ENCODE assay signal across 1 cellular context in the genomic region with DNA sequence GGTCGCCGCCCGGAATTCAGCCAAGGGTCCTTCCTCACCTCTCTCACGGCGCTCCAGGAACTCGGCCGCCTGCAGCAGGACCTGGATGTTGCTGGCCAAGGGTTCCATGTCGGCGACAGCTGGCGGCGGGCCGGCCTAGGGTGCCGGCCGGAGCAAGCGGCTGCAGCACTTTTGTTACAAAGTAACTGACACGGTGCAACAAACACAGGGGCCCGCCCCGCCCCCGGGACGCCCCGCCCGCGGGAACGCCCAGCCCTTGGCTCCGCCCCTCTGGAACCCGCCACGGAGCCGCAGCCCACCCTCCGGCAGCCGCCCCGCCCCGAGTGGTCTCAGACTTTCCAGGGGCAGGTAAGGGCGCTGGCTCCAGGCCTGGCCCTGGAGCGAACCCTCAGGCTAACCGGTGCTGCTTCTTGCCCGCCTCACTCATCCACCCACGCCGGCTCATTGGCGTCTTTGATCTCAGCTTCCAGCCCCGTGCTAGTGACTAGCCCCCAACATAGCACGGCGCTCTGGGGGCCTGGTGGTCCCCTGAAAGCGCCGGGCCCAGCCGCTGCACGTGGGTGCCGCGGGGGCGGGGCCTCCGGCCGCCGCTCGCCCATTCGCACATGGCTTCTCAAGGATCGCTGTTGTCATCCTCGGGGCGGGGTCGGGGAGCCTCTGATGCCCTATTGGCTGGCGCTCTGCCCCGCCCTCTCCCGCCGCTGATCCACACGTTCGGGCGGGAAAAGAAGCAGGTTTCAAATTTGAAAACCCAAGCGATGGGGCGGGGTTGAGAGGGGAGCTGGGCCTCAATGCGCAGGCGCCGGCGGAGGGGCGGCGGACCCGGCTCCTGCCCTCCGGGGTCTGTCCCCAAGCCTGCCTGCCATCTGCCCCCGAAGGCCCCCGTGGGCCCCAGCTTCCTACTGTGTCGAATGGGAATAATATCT.
TF ChIP-seq lines count a peak whose summit lies in the region.

A gene with protein sequence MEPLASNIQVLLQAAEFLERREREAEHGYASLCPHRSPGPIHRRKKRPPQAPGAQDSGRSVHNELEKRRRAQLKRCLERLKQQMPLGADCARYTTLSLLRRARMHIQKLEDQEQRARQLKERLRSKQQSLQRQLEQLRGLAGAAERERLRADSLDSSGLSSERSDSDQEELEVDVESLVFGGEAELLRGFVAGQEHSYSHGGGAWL (minus strand): TSS at position 176 of the 926 bp plus-strand sequence. CDS start 68 bp downstream, at position 108.

TF ChIP-seq in HepG2, 621 proteins besides CTCF, POLR2A, EP300 and RAD21 (continued from another document and continues in another):
- TF ChIP-seq, protein P1, sequence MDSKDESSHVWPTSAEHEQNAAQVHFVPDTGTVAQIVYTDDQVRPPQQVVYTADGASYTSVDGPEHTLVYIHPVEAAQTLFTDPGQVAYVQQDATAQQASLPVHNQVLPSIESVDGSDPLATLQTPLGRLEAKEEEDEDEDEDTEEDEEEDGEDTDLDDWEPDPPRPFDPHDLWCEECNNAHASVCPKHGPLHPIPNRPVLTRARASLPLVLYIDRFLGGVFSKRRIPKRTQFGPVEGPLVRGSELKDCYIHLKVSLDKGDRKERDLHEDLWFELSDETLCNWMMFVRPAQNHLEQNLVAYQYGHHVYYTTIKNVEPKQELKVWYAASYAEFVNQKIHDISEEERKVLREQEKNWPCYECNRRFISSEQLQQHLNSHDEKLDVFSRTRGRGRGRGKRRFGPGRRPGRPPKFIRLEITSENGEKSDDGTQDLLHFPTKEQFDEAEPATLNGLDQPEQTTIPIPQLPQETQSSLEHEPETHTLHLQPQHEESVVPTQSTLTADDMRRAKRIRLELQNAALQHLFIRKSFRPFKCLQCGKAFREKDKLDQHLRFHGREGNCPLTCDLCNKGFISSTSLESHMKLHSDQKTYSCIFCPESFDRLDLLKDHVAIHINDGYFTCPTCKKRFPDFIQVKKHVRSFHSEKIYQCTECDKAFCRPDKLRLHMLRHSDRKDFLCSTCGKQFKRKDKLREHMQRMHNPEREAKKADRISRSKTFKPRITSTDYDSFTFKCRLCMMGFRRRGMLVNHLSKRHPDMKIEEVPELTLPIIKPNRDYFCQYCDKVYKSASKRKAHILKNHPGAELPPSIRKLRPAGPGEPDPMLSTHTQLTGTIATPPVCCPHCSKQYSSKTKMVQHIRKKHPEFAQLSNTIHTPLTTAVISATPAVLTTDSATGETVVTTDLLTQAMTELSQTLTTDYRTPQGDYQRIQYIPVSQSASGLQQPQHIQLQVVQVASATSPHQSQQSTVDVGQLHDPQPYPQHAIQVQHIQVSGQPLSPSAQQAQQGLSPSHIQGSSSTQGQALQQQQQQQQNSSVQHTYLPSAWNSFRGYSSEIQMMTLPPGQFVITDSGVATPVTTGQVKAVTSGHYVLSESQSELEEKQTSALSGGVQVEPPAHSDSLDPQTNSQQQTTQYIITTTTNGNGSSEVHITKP (CRISPR knock-in tag; IDR thresholded peaks at IDR 0.05; ENCODE audit: low read depth) = no peak
- TF ChIP-seq KLF16 (CRISPR knock-in tag; IDR thresholded peaks at IDR 0.05) = peak in 1 of 2 experiments; percentile 71; a peak in 1 of 4 replicates
- no peak for TF ChIP-seq CBX2 (IDR thresholded peaks at IDR 0.05; ENCODE audit: low read depth, low read length)
- no peak for TF ChIP-seq CBX2 (CRISPR knock-in tag; IDR thresholded peaks at IDR 0.05; ENCODE audit: low read depth)
- no peak for TF ChIP-seq NONO (IDR thresholded peaks at IDR 0.05)
- TF ChIP-seq NONO (CRISPR knock-in tag; conservative IDR thresholded peaks at IDR 0.05) = peak; percentile 54
- TF ChIP-seq ZMYM2 (CRISPR knock-in tag; IDR thresholded peaks at IDR 0.05) = 0 out of 2 replicates have a peak, but pooled peaks have one; percentile 17
- TF ChIP-seq SP1 (IDR thresholded peaks at IDR 0.05) = no peak
- peak; percentile 87; the same call in 1 of the 2 replicates for TF ChIP-seq SP1 (CRISPR knock-in tag; IDR thresholded peaks at IDR 0.05)
- no peak for TF ChIP-seq ZNF326 (CRISPR knock-in tag; IDR thresholded peaks at IDR 0.05; ENCODE audit: borderline replicate concordance)
- TF ChIP-seq SP2 (CRISPR knock-in tag; IDR thresholded peaks at IDR 0.05) = peak; percentile 57
- TF ChIP-seq, protein P2, sequence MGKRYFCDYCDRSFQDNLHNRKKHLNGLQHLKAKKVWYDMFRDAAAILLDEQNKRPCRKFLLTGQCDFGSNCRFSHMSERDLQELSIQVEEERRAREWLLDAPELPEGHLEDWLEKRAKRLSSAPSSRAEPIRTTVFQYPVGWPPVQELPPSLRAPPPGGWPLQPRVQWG (CRISPR knock-in tag; IDR thresholded peaks at IDR 0.05; ENCODE audit: borderline replicate concordance, low read depth) = no peak
- TF ChIP-seq AGO2 (optimal IDR thresholded peaks at IDR 0.05; ENCODE audit: low read depth, low read length) = peak; percentile 93
- no peak for TF ChIP-seq MAFF (IDR thresholded peaks at IDR 0.05; ENCODE audit: low read depth, low read length)
- TF ChIP-seq, protein P3, sequence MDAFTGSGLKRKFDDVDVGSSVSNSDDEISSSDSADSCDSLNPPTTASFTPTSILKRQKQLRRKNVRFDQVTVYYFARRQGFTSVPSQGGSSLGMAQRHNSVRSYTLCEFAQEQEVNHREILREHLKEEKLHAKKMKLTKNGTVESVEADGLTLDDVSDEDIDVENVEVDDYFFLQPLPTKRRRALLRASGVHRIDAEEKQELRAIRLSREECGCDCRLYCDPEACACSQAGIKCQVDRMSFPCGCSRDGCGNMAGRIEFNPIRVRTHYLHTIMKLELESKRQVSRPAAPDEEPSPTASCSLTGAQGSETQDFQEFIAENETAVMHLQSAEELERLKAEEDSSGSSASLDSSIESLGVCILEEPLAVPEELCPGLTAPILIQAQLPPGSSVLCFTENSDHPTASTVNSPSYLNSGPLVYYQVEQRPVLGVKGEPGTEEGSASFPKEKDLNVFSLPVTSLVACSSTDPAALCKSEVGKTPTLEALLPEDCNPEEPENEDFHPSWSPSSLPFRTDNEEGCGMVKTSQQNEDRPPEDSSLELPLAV (CRISPR knock-in tag; conservative IDR thresholded peaks at IDR 0.05; ENCODE audit: low read depth) = peak; percentile 69; the same call in 1 of the 2 replicates
- TF ChIP-seq REL (CRISPR knock-in tag; conservative IDR thresholded peaks at IDR 0.05) = 0 out of 2 replicates have a peak, but pooled peaks have one; percentile 60
- TF ChIP-seq, protein P4, sequence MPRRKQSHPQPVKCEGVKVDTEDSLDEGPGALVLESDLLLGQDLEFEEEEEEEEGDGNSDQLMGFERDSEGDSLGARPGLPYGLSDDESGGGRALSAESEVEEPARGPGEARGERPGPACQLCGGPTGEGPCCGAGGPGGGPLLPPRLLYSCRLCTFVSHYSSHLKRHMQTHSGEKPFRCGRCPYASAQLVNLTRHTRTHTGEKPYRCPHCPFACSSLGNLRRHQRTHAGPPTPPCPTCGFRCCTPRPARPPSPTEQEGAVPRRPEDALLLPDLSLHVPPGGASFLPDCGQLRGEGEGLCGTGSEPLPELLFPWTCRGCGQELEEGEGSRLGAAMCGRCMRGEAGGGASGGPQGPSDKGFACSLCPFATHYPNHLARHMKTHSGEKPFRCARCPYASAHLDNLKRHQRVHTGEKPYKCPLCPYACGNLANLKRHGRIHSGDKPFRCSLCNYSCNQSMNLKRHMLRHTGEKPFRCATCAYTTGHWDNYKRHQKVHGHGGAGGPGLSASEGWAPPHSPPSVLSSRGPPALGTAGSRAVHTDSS (CRISPR knock-in tag; conservative IDR thresholded peaks at IDR 0.05) = no peak
- no peak for TF ChIP-seq HOXA7 (CRISPR knock-in tag; IDR thresholded peaks at IDR 0.05)
- no peak for TF ChIP-seq ZNF124 (CRISPR knock-in tag; IDR thresholded peaks at IDR 0.05)
- peak; percentile 62 for TF ChIP-seq TAF15 (IDR thresholded peaks at IDR 0.05; ENCODE audit: low read depth, low read length, poor library complexity, severe bottlenecking)
- TF ChIP-seq MBNL3 (CRISPR knock-in tag; conservative IDR thresholded peaks at IDR 0.05) = no peak
- TF ChIP-seq MYC (CRISPR knock-in tag; IDR thresholded peaks at IDR 0.05; ENCODE audit: borderline replicate concordance) = peak; percentile 98
- TF ChIP-seq, protein P5, sequence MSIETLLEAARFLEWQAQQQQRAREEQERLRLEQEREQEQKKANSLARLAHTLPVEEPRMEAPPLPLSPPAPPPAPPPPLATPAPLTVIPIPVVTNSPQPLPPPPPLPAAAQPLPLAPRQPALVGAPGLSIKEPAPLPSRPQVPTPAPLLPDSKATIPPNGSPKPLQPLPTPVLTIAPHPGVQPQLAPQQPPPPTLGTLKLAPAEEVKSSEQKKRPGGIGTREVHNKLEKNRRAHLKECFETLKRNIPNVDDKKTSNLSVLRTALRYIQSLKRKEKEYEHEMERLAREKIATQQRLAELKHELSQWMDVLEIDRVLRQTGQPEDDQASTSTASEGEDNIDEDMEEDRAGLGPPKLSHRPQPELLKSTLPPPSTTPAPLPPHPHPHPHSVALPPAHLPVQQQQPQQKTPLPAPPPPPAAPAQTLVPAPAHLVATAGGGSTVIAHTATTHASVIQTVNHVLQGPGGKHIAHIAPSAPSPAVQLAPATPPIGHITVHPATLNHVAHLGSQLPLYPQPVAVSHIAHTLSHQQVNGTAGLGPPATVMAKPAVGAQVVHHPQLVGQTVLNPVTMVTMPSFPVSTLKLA (IDR thresholded peaks at IDR 0.05) = peak; percentile 97
- TF ChIP-seq ZSCAN12 (CRISPR knock-in tag; IDR thresholded peaks at IDR 0.05) = no peak
- no peak for TF ChIP-seq BRD4 (CRISPR knock-in tag; IDR thresholded peaks at IDR 0.05)
- TF ChIP-seq ZNF660 (CRISPR knock-in tag; IDR thresholded peaks at IDR 0.05; ENCODE audit: borderline replicate concordance, low read depth) = no peak
- peak; percentile 49 for TF ChIP-seq HNRNPK (IDR thresholded peaks at IDR 0.05; ENCODE audit: low read depth, low read length, poor library complexity, severe bottlenecking)
- TF ChIP-seq ZFYVE20 (CRISPR knock-in tag; IDR thresholded peaks at IDR 0.05; ENCODE audit: borderline replicate concordance, low read depth) = no peak
- 0 out of 2 replicates have a peak, but pooled peaks have one; percentile 46 for TF ChIP-seq NCOA1 (CRISPR knock-in tag; IDR thresholded peaks at IDR 0.05)
- TF ChIP-seq, protein P6, sequence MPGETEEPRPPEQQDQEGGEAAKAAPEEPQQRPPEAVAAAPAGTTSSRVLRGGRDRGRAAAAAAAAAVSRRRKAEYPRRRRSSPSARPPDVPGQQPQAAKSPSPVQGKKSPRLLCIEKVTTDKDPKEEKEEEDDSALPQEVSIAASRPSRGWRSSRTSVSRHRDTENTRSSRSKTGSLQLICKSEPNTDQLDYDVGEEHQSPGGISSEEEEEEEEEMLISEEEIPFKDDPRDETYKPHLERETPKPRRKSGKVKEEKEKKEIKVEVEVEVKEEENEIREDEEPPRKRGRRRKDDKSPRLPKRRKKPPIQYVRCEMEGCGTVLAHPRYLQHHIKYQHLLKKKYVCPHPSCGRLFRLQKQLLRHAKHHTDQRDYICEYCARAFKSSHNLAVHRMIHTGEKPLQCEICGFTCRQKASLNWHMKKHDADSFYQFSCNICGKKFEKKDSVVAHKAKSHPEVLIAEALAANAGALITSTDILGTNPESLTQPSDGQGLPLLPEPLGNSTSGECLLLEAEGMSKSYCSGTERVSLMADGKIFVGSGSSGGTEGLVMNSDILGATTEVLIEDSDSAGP (CRISPR knock-in tag; IDR thresholded peaks at IDR 0.05; ENCODE audit: borderline replicate concordance) = peak; percentile 53; the same call in 1 of the 2 replicates
- no peak for TF ChIP-seq ZNF484 (CRISPR knock-in tag; IDR thresholded peaks at IDR 0.05; ENCODE audit: borderline replicate concordance, low read depth)
- no peak for TF ChIP-seq HMGA1 (CRISPR knock-in tag; conservative IDR thresholded peaks at IDR 0.05)
- peak; percentile 62 for TF ChIP-seq TGIF2 (CRISPR knock-in tag; IDR thresholded peaks at IDR 0.05)
- no peak for TF ChIP-seq ZNF563 (CRISPR knock-in tag; IDR thresholded peaks at IDR 0.05)
- peak; percentile 88 for TF ChIP-seq YEATS4 (CRISPR knock-in tag; IDR thresholded peaks at IDR 0.05; ENCODE audit: borderline replicate concordance)
- TF ChIP-seq RFX5 (IDR thresholded peaks at IDR 0.05; ENCODE audit: low read depth, low read length) = 0 out of 2 replicates have a peak, but pooled peaks have one; percentile 22
- TF ChIP-seq ZNF12 (CRISPR knock-in tag; IDR thresholded peaks at IDR 0.05) = no peak
- no peak for TF ChIP-seq TOE1 (CRISPR knock-in tag; IDR thresholded peaks at IDR 0.05)
- TF ChIP-seq STAT5B (CRISPR knock-in tag; IDR thresholded peaks at IDR 0.05) = no peak
- no peak for TF ChIP-seq SNAPC2 (CRISPR knock-in tag; IDR thresholded peaks at IDR 0.05)
- TF ChIP-seq, protein P7, sequence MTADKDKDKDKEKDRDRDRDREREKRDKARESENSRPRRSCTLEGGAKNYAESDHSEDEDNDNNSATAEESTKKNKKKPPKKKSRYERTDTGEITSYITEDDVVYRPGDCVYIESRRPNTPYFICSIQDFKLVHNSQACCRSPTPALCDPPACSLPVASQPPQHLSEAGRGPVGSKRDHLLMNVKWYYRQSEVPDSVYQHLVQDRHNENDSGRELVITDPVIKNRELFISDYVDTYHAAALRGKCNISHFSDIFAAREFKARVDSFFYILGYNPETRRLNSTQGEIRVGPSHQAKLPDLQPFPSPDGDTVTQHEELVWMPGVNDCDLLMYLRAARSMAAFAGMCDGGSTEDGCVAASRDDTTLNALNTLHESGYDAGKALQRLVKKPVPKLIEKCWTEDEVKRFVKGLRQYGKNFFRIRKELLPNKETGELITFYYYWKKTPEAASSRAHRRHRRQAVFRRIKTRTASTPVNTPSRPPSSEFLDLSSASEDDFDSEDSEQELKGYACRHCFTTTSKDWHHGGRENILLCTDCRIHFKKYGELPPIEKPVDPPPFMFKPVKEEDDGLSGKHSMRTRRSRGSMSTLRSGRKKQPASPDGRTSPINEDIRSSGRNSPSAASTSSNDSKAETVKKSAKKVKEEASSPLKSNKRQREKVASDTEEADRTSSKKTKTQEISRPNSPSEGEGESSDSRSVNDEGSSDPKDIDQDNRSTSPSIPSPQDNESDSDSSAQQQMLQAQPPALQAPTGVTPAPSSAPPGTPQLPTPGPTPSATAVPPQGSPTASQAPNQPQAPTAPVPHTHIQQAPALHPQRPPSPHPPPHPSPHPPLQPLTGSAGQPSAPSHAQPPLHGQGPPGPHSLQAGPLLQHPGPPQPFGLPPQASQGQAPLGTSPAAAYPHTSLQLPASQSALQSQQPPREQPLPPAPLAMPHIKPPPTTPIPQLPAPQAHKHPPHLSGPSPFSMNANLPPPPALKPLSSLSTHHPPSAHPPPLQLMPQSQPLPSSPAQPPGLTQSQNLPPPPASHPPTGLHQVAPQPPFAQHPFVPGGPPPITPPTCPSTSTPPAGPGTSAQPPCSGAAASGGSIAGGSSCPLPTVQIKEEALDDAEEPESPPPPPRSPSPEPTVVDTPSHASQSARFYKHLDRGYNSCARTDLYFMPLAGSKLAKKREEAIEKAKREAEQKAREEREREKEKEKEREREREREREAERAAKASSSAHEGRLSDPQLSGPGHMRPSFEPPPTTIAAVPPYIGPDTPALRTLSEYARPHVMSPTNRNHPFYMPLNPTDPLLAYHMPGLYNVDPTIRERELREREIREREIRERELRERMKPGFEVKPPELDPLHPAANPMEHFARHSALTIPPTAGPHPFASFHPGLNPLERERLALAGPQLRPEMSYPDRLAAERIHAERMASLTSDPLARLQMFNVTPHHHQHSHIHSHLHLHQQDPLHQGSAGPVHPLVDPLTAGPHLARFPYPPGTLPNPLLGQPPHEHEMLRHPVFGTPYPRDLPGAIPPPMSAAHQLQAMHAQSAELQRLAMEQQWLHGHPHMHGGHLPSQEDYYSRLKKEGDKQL (CRISPR knock-in tag; IDR thresholded peaks at IDR 0.05; ENCODE audit: low read depth) = no peak
- TF ChIP-seq, protein P8, sequence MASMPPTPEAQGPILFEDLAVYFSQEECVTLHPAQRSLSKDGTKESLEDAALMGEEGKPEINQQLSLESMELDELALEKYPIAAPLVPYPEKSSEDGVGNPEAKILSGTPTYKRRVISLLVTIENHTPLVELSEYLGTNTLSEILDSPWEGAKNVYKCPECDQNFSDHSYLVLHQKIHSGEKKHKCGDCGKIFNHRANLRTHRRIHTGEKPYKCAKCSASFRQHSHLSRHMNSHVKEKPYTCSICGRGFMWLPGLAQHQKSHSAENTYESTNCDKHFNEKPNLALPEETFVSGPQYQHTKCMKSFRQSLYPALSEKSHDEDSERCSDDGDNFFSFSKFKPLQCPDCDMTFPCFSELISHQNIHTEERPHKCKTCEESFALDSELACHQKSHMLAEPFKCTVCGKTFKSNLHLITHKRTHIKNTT (CRISPR knock-in tag; IDR thresholded peaks at IDR 0.05) = no peak
